Comparison of ENCODE assay signal across 1 cellular context in the genomic region with DNA sequence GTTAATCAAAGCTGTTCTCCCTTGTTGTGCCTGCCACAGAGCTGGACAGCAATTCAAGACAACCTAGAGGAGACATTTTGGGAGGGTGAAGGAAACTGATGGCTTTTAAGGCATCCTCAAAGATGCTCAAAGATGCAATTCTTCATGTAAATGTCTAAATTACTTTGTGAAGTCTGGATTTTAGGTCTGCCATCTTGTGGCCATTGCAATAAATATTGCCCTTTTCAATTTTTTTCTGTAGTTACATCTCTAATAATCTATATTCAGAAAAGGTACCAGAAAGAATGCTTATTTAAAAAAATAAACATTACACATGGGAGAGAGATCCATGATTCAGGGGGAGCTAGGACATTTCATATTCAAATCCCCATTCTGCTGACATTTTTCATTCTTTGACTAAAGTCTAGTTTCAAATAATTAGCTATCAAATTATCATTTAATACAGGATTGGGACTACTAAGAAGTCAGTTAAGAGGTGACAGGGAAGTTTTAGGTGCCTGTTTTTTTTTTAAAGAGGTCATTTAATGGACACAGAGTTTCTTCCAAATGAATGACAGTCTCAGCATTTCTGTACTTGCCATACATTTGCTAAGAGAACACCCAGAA.
TF ChIP-seq lines count a peak whose summit lies in the region.

No MANE protein-coding gene starts in this region.

TF ChIP-seq in liver, 16 proteins besides CTCF, POLR2A, EP300 and RAD21 (continued from another document):
- TF ChIP-seq, protein P1, sequence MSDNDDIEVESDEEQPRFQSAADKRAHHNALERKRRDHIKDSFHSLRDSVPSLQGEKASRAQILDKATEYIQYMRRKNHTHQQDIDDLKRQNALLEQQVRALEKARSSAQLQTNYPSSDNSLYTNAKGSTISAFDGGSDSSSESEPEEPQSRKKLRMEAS (IDR thresholded peaks at IDR 0.05): no peak
